In genomic region chr6:2129076-2129695, GRCh38 we compare ENCODE assay signal across 13 cellular contexts.
A peak's percentile ranks its signal among the peaks of the same experiment; 100 is the strongest.
DNase-seq lines count a peak whose midpoint lies in the region; ATAC-seq, FAIRE-seq and TF ChIP-seq lines count a peak whose summit lies in the region.
"Had no signal": no experiment of that assay in that cellular context is flagged by ENCODE, and none has a peak within 500 bp of the region (broad histone marks: within the 10 kb centered on the region; RNA-seq: fewer than 3 reads in every experiment).

No MANE protein-coding gene starts in this region.

- ATAC-seq in HG02938 (IDR thresholded peaks at IDR 0.05; ENCODE audit: unreplicated experiment), result peak; percentile 76
- no peak for ATAC-seq in Right ventricle myocardium superior (ENCODE audit: poor library complexity)
- ATAC-seq: sciatic nerve had no signal

- H3K27me3 Mint-ChIP-seq in astrocyte (ENCODE audit: low read depth, unreplicated experiment), result no peaks in the 10 kb centered on the region

- H3K9me3 ChIP-seq in astrocyte (ENCODE audit: insufficient read depth, low read depth, low read length), result no peaks in the 10 kb centered on the region
- H3K9me3 ChIP-seq: colonic mucosa, MG63 had no signal

- peaks cover 4% of the 10 kb centered on the region for H4K20me1 ChIP-seq in astrocyte (ENCODE audit: insufficient read depth, low read length)

- no peak overlapping the region for H3K27ac ChIP-seq in astrocyte (ENCODE audit: low read depth, low read length)
- H3K27ac ChIP-seq: C4-2B, colonic mucosa had no signal

- TF ChIP-seq CTCF in GM12865 (IDR thresholded peaks at IDR 0.05; ENCODE audit: insufficient read depth, low read depth, low read length, missing control alignments) (no peak), astrocyte (IDR thresholded peaks at IDR 0.05; ENCODE audit: insufficient read depth, low read depth, low read length) (no peak)

- H3K9ac ChIP-seq in astrocyte (ENCODE audit: low read length), result no peak overlapping the region

- H3K4me2 ChIP-seq in astrocyte (ENCODE audit: low read length), result no peak overlapping the region

- intact Hi-C loops in Right ventricle myocardium superior (cut with DNase I), result loop anchor here (10.0 kb wide), 1 partner anchor 66 kb away; no protein-coding TSS in a partner anchor

- no peak overlapping the region for H2AFZ ChIP-seq in astrocyte (ENCODE audit: low read depth, low read length)

- H3K9me3 Mint-ChIP-seq in astrocyte (ENCODE audit: unreplicated experiment), result no peaks in the 10 kb centered on the region

- H3K36me3 ChIP-seq in astrocyte (ENCODE audit: insufficient read depth, low read length), result no peaks in the 10 kb centered on the region
- H3K36me3 ChIP-seq: colonic mucosa, MG63 had no signal

- H3K36me3 Mint-ChIP-seq in astrocyte (ENCODE audit: low read depth, unreplicated experiment), result no peaks in the 10 kb centered on the region

- no peaks in the 10 kb centered on the region for H3K27me3 ChIP-seq in astrocyte (ENCODE audit: insufficient read depth, low read length)
- H3K27me3 ChIP-seq: colonic mucosa, MG63 had no signal

- DNase-seq in GM12865 (ENCODE audit: low read depth), result peak; percentile 83
- peak; percentile 27 for DNase-seq in GM19238 (ENCODE audit: insufficient read length, low spot score)
- DNase-seq in astrocyte (ENCODE audit: low read depth), result no peak
- DNase-seq in activated CD4-positive, CD25-positive, alpha-beta regulatory T cell treated with anti-CD3 and anti-CD28 coated beads, Interleukin-2, amount 50 U/mL, for 72 hours, result no peak
- no peak for DNase-seq in COLO829 (ENCODE audit: low spot score)
- DNase-seq in Right ventricle myocardium superior, result no peak
- DNase-seq in activated CD4-positive, alpha-beta T cell treated with anti-CD3 and anti-CD28 coated beads for 48 hours, result no peak
- DNase-seq: colonic mucosa, MG63 had no signal

- H3K4me1 ChIP-seq in astrocyte (ENCODE audit: insufficient read depth, low read length), result no peaks in the 10 kb centered on the region

- no peaks in the 10 kb centered on the region for H3K4me1 Mint-ChIP-seq in astrocyte (ENCODE audit: low read depth, unreplicated experiment)

- H3K27ac Mint-ChIP-seq in astrocyte (ENCODE audit: unreplicated experiment), result peak overlapping the region; percentile 9

- H3K79me2 ChIP-seq in astrocyte (ENCODE audit: insufficient read depth, low read length), result no peaks in the 10 kb centered on the region

- H3K4me3 ChIP-seq in GM12865 (ENCODE audit: low read depth, low read length) (peak overlapping the region; percentile 18; the same call in 1 of the 2 replicates), astrocyte (ENCODE audit: insufficient read depth, low read depth, low read length) (no peak overlapping the region)
- H3K4me3 ChIP-seq: colonic mucosa, MG63 had no signal

- no peak for FAIRE-seq in astrocyte (lab: Jason Lieb, UNC)
- FAIRE-seq: frontal cortex had no signal

- H3K4me3 Mint-ChIP-seq in astrocyte (ENCODE audit: unreplicated experiment), result no peak overlapping the region

Comparison
In these comparisons a context has a peak if more than half of its experiments do, and no peak if none do; other contexts are left out.
1. DNase-seq: peak in GM12865 (single experiment) and GM19238 (single experiment); none in astrocyte (single experiment), activated CD4-positive, CD25-positive, alpha-beta regulatory T cell treated with anti-CD3 and anti-CD28 coated beads, Interleukin-2, amount 50 U/mL, for 72 hours (single experiment), COLO829 (single experiment), Right ventricle myocardium superior (single experiment) and activated CD4-positive, alpha-beta T cell treated with anti-CD3 and anti-CD28 coated beads for 48 hours (single experiment).